ENCODE assay signal across 2 cellular contexts in genomic region chr3:124014366-124014942, GRCh38.
TF ChIP-seq lines count a peak whose summit lies in the region.

No MANE protein-coding gene starts in this region.

TF ChIP-seq in SK-N-SH, 30 proteins besides CTCF, POLR2A, EP300 and RAD21 (continued from another document):
- no peak for TF ChIP-seq ZBTB33 (IDR thresholded peaks at IDR 0.05; ENCODE audit: borderline replicate concordance, low read depth)

TF ChIP-seq in SK-N-SH treated with all-trans-retinoic acid at 6 μM for 48 hours, 23 proteins besides CTCF, POLR2A, EP300 and RAD21 (continued from another document):
- TF ChIP-seq PATZ1 (CRISPR knock-in tag; IDR thresholded peaks at IDR 0.05; ENCODE audit: borderline replicate concordance) (no peak), TSHZ2 (CRISPR knock-in tag; IDR thresholded peaks at IDR 0.05) (no peak)
